ENCODE assay signal across 12 cellular contexts in the genomic region with DNA sequence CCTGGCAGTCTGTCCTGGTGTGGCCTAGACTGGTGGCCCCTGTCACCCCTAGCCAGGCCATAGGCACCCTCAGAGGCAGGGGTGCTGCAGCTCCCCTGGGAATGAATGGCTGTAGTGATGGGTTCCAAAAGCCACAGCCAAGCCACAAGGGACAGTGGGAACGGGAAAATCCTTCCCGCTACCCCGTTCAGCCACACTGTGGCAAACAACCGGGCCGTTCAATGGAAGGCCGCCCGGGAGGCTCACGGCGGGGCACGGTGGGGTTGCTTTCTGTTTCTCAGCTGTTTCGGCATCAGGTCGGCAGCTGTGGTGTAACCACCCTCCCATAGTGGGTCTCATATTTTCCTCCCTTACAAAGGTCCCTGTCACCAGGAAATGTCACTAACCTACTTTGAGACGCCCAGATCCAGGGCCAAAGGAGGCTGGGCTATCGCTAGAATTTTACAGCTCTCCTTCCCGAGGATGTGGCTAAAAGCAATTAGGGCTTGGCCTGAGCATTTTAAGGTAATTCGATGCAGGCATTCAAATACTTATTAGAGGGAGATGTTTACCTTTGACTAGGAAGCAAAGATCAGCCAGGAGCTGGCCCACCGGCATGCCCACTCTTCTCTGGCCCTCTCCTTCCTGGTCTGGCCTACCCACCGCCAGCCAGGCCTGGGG.
DNase-seq lines count a peak whose midpoint lies in the region; ATAC-seq and TF ChIP-seq lines count a peak whose summit lies in the region.
"Had no signal": no experiment of that assay in that cellular context is flagged by ENCODE, and none has a peak within 500 bp of the region (broad histone marks: within the 10 kb centered on the region; RNA-seq: fewer than 3 reads in every experiment).

No MANE protein-coding gene starts in this region.

- no peaks in the 10 kb centered on the region for H3K9me3 ChIP-seq in CD4-positive, alpha-beta memory T cell (ENCODE audit: control insufficient read depth in 1 of 2, low read length in 2 of 2)
- no peaks in the 10 kb centered on the region for H3K9me3 ChIP-seq in HEK293 (ENCODE audit: control insufficient read depth, insufficient read depth, low read depth, low read length)

- no peak for DNase-seq in CD4-positive, alpha-beta memory T cell
- DNase-seq in activated naive CD8-positive, alpha-beta T cell treated with anti-CD3 and anti-CD28 coated beads for 36 hours: peak; percentile 62
- no peak for DNase-seq in ACHN
- DNase-seq in globus pallidus (ENCODE audit: low spot score): no peak
- DNase-seq: GDM1, HCEC 1CT, islet precursor cell, NCI-H1105 had no signal

- in situ Hi-C loops in ACHN (cut with HindIII; ENCODE audit: low pct_ligation_motif_present, low pct_unique_long_range_greater_than_20kb, low sequenced_read_pairs): no loop called here

- peak overlapping the region in 4 of 7 donors; percentile 18 to 79 (median 58) for H3K27ac Mint-ChIP-seq in CD4-positive, alpha-beta memory T cell
- peak overlapping the region; percentile 76 for H3K27ac Mint-ChIP-seq in activated naive CD8-positive, alpha-beta T cell treated with anti-CD3 and anti-CD28 coated beads for 36 hours
- peak overlapping the region; percentile 38 to 72 (median 64) for H3K27ac Mint-ChIP-seq in nephron

- peak overlapping the region in 7 of 8 donors; percentile 17 to 73 (median 63) for H3K4me3 Mint-ChIP-seq in CD4-positive, alpha-beta memory T cell
- peak overlapping the region; percentile 58 for H3K4me3 Mint-ChIP-seq in activated naive CD8-positive, alpha-beta T cell treated with anti-CD3 and anti-CD28 coated beads for 36 hours
- peak overlapping the region; percentile 63 to 81 (median 75) for H3K4me3 Mint-ChIP-seq in nephron

- H3K4me3 ChIP-seq in CD4-positive, alpha-beta memory T cell (ENCODE audit: low read length in 2 of 2): no peak overlapping the region
- H3K4me3 ChIP-seq in HEK293 (ENCODE audit: low read depth, low read length): no peak overlapping the region

- ATAC-seq in HG03095 (IDR thresholded peaks at IDR 0.05; ENCODE audit: unreplicated experiment): no peak

- H3K4me1 Mint-ChIP-seq in CD4-positive, alpha-beta memory T cell: peaks cover 7 to 21% (median 16%) of the 10 kb centered on the region in 4 donors
- H3K4me1 Mint-ChIP-seq in activated naive CD8-positive, alpha-beta T cell treated with anti-CD3 and anti-CD28 coated beads for 36 hours: peaks cover 31% of the 10 kb centered on the region
- H3K4me1 Mint-ChIP-seq in nephron: peaks cover 32% of the 10 kb centered on the region

- POLR2A ChIA-PET in CD4-positive, alpha-beta memory T cell (lab: Charles Lee; ENCODE audit: partially characterized antibody): interaction anchor here (1.3 to 3.6 kb wide), 3 partner anchors 13 to 18 kb away, joined by 3 to 51 read pairs (median 3); no protein-coding TSS in a partner anchor
- POLR2A ChIA-PET in HEK293 (lab: Yijun Ruan, JAX): interaction anchor here (1.1 to 5.0 kb wide), 2 partner anchors 9 to 64 kb away, joined by 3 to 37 read pairs; a partner anchor contains a TSS

- H3K4me1 ChIP-seq in CD4-positive, alpha-beta memory T cell (ENCODE audit: insufficient read depth, low read length): no peaks in the 10 kb centered on the region
- H3K4me1 ChIP-seq in HEK293 (ENCODE audit: control insufficient read depth, insufficient read depth, low read length): no peaks in the 10 kb centered on the region

- peaks cover 0 to 1% of the 10 kb centered on the region in 2 donors for H3K27me3 Mint-ChIP-seq in CD4-positive, alpha-beta memory T cell
- no peaks in the 10 kb centered on the region for H3K27me3 Mint-ChIP-seq in activated naive CD8-positive, alpha-beta T cell treated with anti-CD3 and anti-CD28 coated beads for 36 hours
- peaks cover 9% of the 10 kb centered on the region for H3K27me3 Mint-ChIP-seq in nephron (ENCODE audit: low read depth)

- H3K36me3 ChIP-seq in CD4-positive, alpha-beta memory T cell (ENCODE audit: insufficient read depth, low read length): no peaks in the 10 kb centered on the region
- no peaks in the 10 kb centered on the region for H3K36me3 ChIP-seq in HEK293 (ENCODE audit: control insufficient read depth in 2 of 2, insufficient read depth in 1 of 2, low read length in 2 of 2)

- H3K27ac ChIP-seq in CD4-positive, alpha-beta memory T cell (ENCODE audit: low read depth, low read length): no peak overlapping the region
- H3K27ac ChIP-seq in HEK293 (ENCODE audit: extremely low read depth, low read depth, low read length): no peak overlapping the region; the same call in 1 of the 2 replicates
- H3K27ac ChIP-seq: epithelial cell of prostate had no signal

- H3K9me3 Mint-ChIP-seq in CD4-positive, alpha-beta memory T cell: peaks cover 0 to 2% (median 0%) of the 10 kb centered on the region in 8 donors
- H3K9me3 Mint-ChIP-seq in activated naive CD8-positive, alpha-beta T cell treated with anti-CD3 and anti-CD28 coated beads for 36 hours: no peaks in the 10 kb centered on the region
- H3K9me3 Mint-ChIP-seq in nephron: no peaks in the 10 kb centered on the region

- no peaks in the 10 kb centered on the region for H3K27me3 ChIP-seq in CD4-positive, alpha-beta memory T cell (ENCODE audit: insufficient read depth, low read length)

- TF ChIP-seq CTCF in HEK293 (tag by site-specific recombination; IDR thresholded peaks at IDR 0.05) (no peak), nephron (IDR thresholded peaks at IDR 0.05; ENCODE audit: unreplicated experiment in 3 of 3) (no peak)

- intact Hi-C loops in CD4-positive, alpha-beta memory T cell (cut with micrococcal nuclease): loop anchor here (10.0 kb wide), 1 partner anchor 527 kb away; a partner anchor contains a TSS

- peaks cover 0 to 13% of the 10 kb centered on the region in 2 donors for H3K36me3 Mint-ChIP-seq in CD4-positive, alpha-beta memory T cell
- H3K36me3 Mint-ChIP-seq in activated naive CD8-positive, alpha-beta T cell treated with anti-CD3 and anti-CD28 coated beads for 36 hours: no peaks in the 10 kb centered on the region
- no peaks in the 10 kb centered on the region for H3K36me3 Mint-ChIP-seq in nephron (ENCODE audit: low read depth)

- CTCF ChIA-PET in CD4-positive, alpha-beta memory T cell (lab: Charles Lee; ENCODE audit: partially characterized antibody): interaction anchor here (1.1 to 5.3 kb wide), 4 partner anchors 14 to 65 kb away, joined by 3 to 23 read pairs (median 8); no protein-coding TSS in a partner anchor
- CTCF ChIA-PET in HEK293 (lab: Yijun Ruan, JAX): interaction anchor here (0.7 to 2.9 kb wide), 5 partner anchors 22 to 129 kb away, joined by 3 to 18 read pairs (median 5); no protein-coding TSS in a partner anchor

TF ChIP-seq in HEK293, 187 proteins besides CTCF, POLR2A, EP300 and RAD21:
- TF ChIP-seq ZNF596 (tag by site-specific recombination; IDR thresholded peaks at IDR 0.05) (peak; percentile 38; the same call in 1 of the 2 replicates), ZBTB8A (tag by site-specific recombination; IDR thresholded peaks at IDR 0.05) (peak; percentile 13; the same call in 1 of the 2 replicates), ZNF629 (tag by site-specific recombination; IDR thresholded peaks at IDR 0.05) (no peak), ZNF571 (tag by site-specific recombination; IDR thresholded peaks at IDR 0.05) (no peak), BCL11A (tag by site-specific recombination; IDR thresholded peaks at IDR 0.05; ENCODE audit: low read depth) (0 out of 2 replicates have a peak, but pooled peaks have one; percentile 7), SP7 (tag by site-specific recombination; IDR thresholded peaks at IDR 0.05) (peak; percentile 70), OSR2 (tag by site-specific recombination; IDR thresholded peaks at IDR 0.05) (peak; percentile 65; the same call in 1 of the 2 replicates), ZFP37 (tag by site-specific recombination; IDR thresholded peaks at IDR 0.05) (no peak)
- TF ChIP-seq, protein P1, sequence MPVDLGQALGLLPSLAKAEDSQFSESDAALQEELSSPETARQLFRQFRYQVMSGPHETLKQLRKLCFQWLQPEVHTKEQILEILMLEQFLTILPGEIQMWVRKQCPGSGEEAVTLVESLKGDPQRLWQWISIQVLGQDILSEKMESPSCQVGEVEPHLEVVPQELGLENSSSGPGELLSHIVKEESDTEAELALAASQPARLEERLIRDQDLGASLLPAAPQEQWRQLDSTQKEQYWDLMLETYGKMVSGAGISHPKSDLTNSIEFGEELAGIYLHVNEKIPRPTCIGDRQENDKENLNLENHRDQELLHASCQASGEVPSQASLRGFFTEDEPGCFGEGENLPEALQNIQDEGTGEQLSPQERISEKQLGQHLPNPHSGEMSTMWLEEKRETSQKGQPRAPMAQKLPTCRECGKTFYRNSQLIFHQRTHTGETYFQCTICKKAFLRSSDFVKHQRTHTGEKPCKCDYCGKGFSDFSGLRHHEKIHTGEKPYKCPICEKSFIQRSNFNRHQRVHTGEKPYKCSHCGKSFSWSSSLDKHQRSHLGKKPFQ (tag by site-specific recombination; IDR thresholded peaks at IDR 0.05): peak; percentile 47
- TF ChIP-seq, protein P2, sequence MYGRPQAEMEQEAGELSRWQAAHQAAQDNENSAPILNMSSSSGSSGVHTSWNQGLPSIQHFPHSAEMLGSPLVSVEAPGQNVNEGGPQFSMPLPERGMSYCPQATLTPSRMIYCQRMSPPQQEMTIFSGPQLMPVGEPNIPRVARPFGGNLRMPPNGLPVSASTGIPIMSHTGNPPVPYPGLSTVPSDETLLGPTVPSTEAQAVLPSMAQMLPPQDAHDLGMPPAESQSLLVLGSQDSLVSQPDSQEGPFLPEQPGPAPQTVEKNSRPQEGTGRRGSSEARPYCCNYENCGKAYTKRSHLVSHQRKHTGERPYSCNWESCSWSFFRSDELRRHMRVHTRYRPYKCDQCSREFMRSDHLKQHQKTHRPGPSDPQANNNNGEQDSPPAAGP (tag by site-specific recombination; IDR thresholded peaks at IDR 0.05): 0 out of 2 replicates have a peak, but pooled peaks have one; percentile 62
- TF ChIP-seq, protein P3, sequence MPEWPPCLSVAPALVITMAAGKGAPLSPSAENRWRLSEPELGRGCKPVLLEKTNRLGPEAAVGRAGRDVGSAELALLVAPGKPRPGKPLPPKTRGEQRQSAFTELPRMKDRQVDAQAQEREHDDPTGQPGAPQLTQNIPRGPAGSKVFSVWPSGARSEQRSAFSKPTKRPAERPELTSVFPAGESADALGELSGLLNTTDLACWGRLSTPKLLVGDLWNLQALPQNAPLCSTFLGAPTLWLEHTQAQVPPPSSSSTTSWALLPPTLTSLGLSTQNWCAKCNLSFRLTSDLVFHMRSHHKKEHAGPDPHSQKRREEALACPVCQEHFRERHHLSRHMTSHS (tag by site-specific recombination; IDR thresholded peaks at IDR 0.05): no peak
